ENCODE assay signal across 21 cellular contexts in the genomic region with DNA sequence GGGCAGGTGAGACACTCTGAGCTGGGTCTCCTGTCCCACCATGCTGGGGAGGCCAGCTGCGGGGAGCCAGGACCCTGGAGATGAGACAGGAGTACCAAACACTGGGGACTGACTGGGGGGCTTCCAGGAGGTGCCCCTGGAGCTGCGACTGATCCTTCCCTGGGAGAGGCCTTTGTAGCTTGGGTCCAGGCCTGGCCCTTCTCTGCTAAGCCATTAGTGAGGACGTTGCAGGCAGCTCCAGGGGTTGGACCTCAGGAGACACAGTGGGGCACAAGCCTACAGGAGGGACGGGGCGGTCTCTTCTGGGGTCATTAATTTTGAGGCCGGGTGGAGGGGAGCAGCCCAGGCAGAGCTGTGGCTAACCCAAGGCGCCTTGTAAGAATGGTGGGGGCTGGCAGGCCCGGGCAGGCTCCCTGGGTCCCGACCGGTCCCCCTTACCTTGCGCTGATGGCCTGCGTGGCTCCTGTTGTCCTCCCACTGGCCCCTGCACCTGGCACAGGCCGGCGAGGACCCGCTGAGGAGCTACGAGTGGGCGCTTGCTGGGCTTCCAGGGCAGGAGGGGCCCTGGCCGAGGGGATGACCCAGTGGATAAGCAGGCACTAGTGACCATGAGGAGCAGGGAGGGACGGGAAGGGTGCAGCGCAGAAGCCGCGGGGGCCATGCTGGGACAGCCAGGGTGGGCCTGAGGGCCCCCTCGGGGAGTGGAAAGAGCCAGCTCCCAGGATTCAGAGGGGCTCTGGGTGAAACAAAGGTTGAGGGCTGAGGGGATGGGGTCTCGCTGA. TPM values are rescaled to one million over a fixed set of nuclear protein-coding genes. Genes with fewer than 3 reads are reported as not detected.
A peak's percentile ranks its signal among the peaks of the same experiment; 100 is the strongest.
DNase-seq lines count a peak whose midpoint lies in the region; ATAC-seq, FAIRE-seq and TF ChIP-seq lines count a peak whose summit lies in the region.
"Had no signal": no experiment of that assay in that cellular context is flagged by ENCODE, and none has a peak within 500 bp of the region (broad histone marks: within the 10 kb centered on the region; RNA-seq: fewer than 3 reads in every experiment).

No MANE protein-coding gene starts in this region.

- SMC1A ChIA-PET in GM12878 (lab: Charles Lee; ENCODE audit: uncharacterized antibody, unreplicated experiment), result no interaction called here

- H4K20me1 ChIP-seq in H9 (ENCODE audit: control insufficient read depth, insufficient read depth, insufficient read length) (no peaks in the 10 kb centered on the region), GM12878 (ENCODE audit: control insufficient read depth, insufficient read depth) (peaks cover 4% of the 10 kb centered on the region; the same call in 1 of the 2 replicates)

- H3K27ac Mint-ChIP-seq in H9, result peak overlapping the region in 2 of 3 experiments; percentile 59 to 85; a peak in 5 of 7 replicates
- no peak overlapping the region for H3K27ac Mint-ChIP-seq in MCF 10A (ENCODE audit: low read depth, unreplicated experiment)
- H3K27ac Mint-ChIP-seq: dendritic cell treated with granulocyte-macrophage colony-stimulating factor and Interleukin-4, amounts not matched to agents 40 ng/mL and 50 ng/mL, for 4 days; memory B cell; naive B cell; T-cell had no signal

- H3K56ac ChIP-seq in H9 (ENCODE audit: insufficient read length, low read depth, low read length), result no peak overlapping the region

- no peak overlapping the region for H2BK120ac ChIP-seq in H9 (ENCODE audit: low read depth, low read length, poor library complexity, severe bottlenecking)
- no peak overlapping the region for H2BK120ac ChIP-seq in neuronal stem cell (ENCODE audit: low read depth, low read length)

- H3K9ac ChIP-seq in H9 (ENCODE audit: extremely low read depth, insufficient read length, low read length), result no peak overlapping the region
- no peak overlapping the region for H3K9ac ChIP-seq in GM12878 (ENCODE audit: control insufficient read depth, insufficient read depth, low read length)
- no peak overlapping the region for H3K9ac ChIP-seq in neuronal stem cell (ENCODE audit: low read depth, low read length, poor library complexity)

- H3K36me3 Mint-ChIP-seq in H9 (ENCODE audit: insufficient read depth in 1 of 3, low read depth in 3 of 3) (peaks cover 18 to 38% (median 37%) of the 10 kb centered on the region in 3 experiments; a peak in 6 of 7 replicates), MCF 10A (ENCODE audit: insufficient read depth, unreplicated experiment) (peaks cover 27% of the 10 kb centered on the region)

- no peak overlapping the region for H3T11ph ChIP-seq in H9 (ENCODE audit: low read length)

- H2AK5ac ChIP-seq in H9 (ENCODE audit: insufficient read length, low read length) (no peak overlapping the region), neuronal stem cell (ENCODE audit: low read depth, low read length) (peak overlapping the region; percentile 95)

- H4K8ac ChIP-seq in H9 (replicated peaks; ENCODE audit: insufficient read length, low read depth, low read length) (no peak overlapping the region), neuronal stem cell (ENCODE audit: low read depth, low read length) (no peak overlapping the region)

- no peak overlapping the region for H2BK12ac ChIP-seq in H9 (ENCODE audit: insufficient read length, low read depth, low read length)
- H2BK12ac ChIP-seq in neuronal stem cell (ENCODE audit: low read length), result peak overlapping the region; percentile 6

- RAD21 ChIA-PET in GM12878 (lab: Charles Lee; ENCODE audit: unreplicated experiment), result no interaction called here

- no peak overlapping the region for H3K27ac ChIP-seq in H9 (ENCODE audit: insufficient read length, low read depth, low read length)
- H3K27ac ChIP-seq in GM12878 (ENCODE audit: control insufficient read depth, insufficient read depth), result no peak overlapping the region
- no peak overlapping the region for H3K27ac ChIP-seq in neuronal stem cell (replicated peaks; ENCODE audit: low read length)
- H3K27ac ChIP-seq: C4-2B, HL-60 had no signal

- POLR2A ChIA-PET in GM12878 (lab: Charles Lee) (no interaction called here), MCF 10A (lab: Yijun Ruan, JAX) (interaction anchor here (1.0 to 1.5 kb wide), 2 partner anchors 25 kb away, joined by 3 read pairs; no protein-coding TSS in a partner anchor)

- CTCF ChIA-PET in GM12878 (lab: Yijun Ruan, JAX), result no interaction called here
- CTCF ChIA-PET in MCF 10A (lab: Yijun Ruan, JAX), result interaction anchor here (0.6 to 1.7 kb wide), 7 partner anchors 17 to 491 kb away, joined by 3 to 6 read pairs (median 3); no protein-coding TSS in a partner anchor

- H3K23ac ChIP-seq in H9 (ENCODE audit: insufficient read length, low read depth, low read length) (no peak overlapping the region), neuronal stem cell (ENCODE audit: low read depth, low read length, poor library complexity) (peak overlapping the region; percentile 62)

- TF ChIP-seq RAD21 in GM12878 (IDR thresholded peaks at IDR 0.05; ENCODE audit: insufficient read depth, low read depth, low read length), result no peak

- H3K4me3 ChIP-seq in GM12878 (no peak overlapping the region), neuronal stem cell (ENCODE audit: low read length in 2 of 2) (no peak overlapping the region)

- H3K9me3 Mint-ChIP-seq in H9 (no peaks in the 10 kb centered on the region; a peak in 1 of 5 replicates), MCF 10A (ENCODE audit: unreplicated experiment) (peaks cover 9% of the 10 kb centered on the region)

- H3K23me2 ChIP-seq in H9 (ENCODE audit: insufficient read length, low read depth, low read length, poor library complexity, severe bottlenecking), result peaks cover 4% of the 10 kb centered on the region

- FAIRE-seq in GM12878 (lab: Jason Lieb, UNC), result no peak
- FAIRE-seq: urothelium cell line had no signal

- H3K79me2 ChIP-seq in H9 (ENCODE audit: insufficient read depth, low read length), result no peaks in the 10 kb centered on the region
- H3K79me2 ChIP-seq in GM12878 (ENCODE audit: control insufficient read depth, insufficient read depth, low read length), result peaks cover 14% of the 10 kb centered on the region

- H3K36me3 ChIP-seq in GM12878 (ENCODE audit: control insufficient read depth in 2 of 2, insufficient read depth in 2 of 2, low read length in 1 of 2), result peaks cover 10 to 22% of the 10 kb centered on the region in 2 experiments; a peak in 3 of 4 replicates
- H3K36me3 ChIP-seq in neuronal stem cell (replicated peaks in 1 of 2; ENCODE audit: control insufficient read depth in 2 of 2, insufficient read depth in 2 of 2, low read length in 2 of 2), result peaks cover 34 to 41% of the 10 kb centered on the region in 2 donors

- H4K5ac ChIP-seq in H9 (ENCODE audit: insufficient read length, low read depth, low read length), result no peak overlapping the region

- no CpG with 5 or more reads among the region's 24 CpGs for WGBS in H9 (ENCODE audit: extremely low coverage, insufficient read length, low lambda C conversion rate)
- WGBS in GM12878 (ENCODE audit: insufficient coverage, insufficient replicate concordance, low lambda C conversion rate, missing lambda C conversion rate), result 82% methylated on average over 20 of the region's 24 CpGs
- no CpG with 5 or more reads among the region's 24 CpGs for WGBS in neuronal stem cell (ENCODE audit: extremely low coverage in 2 of 2, insufficient read length in 2 of 2, insufficient replicate concordance in 1 of 2), 2 donors

- no peak overlapping the region for H2BK20ac ChIP-seq in H9 (ENCODE audit: low read depth, low read length, poor library complexity, severe bottlenecking)

- H3K4me1 ChIP-seq in H9 (ENCODE audit: insufficient read depth, low read length), result no peaks in the 10 kb centered on the region; the same call in 1 of the 2 replicates
- H3K4me1 ChIP-seq in GM12878 (ENCODE audit: control insufficient read depth, insufficient read depth, low read length), result peaks cover 6% of the 10 kb centered on the region
- peaks cover 15 to 17% of the 10 kb centered on the region in 2 donors for H3K4me1 ChIP-seq in neuronal stem cell (ENCODE audit: control insufficient read depth in 2 of 2, insufficient read depth in 1 of 2, low read depth in 1 of 2, low read length in 2 of 2)

- TF ChIP-seq EP300 in GM12878 (IDR thresholded peaks at IDR 0.05; ENCODE audit: borderline replicate concordance in 1 of 2, control insufficient read depth in 1 of 2, low read depth in 2 of 2, low read length in 2 of 2), result no peak

- H2AFZ ChIP-seq in H9 (ENCODE audit: low read length) (no peak overlapping the region), GM12878 (ENCODE audit: control insufficient read depth, low read depth, low read length) (no peak overlapping the region), neuronal stem cell (ENCODE audit: low read length) (peak overlapping the region; percentile 78)

- H3K18ac ChIP-seq in H9 (ENCODE audit: insufficient read length, low read depth, low read length) (no peak overlapping the region), neuronal stem cell (ENCODE audit: low read length) (peak overlapping the region; percentile 85)

- H3K9me3 ChIP-seq in H9 (ENCODE audit: control insufficient read depth, low read depth, low read length) (no peaks in the 10 kb centered on the region), GM12878 (replicated peaks; ENCODE audit: control insufficient read depth, insufficient read depth, low read length) (no peaks in the 10 kb centered on the region; the same call in 2 of the 3 replicates), neuronal stem cell (replicated peaks in 1 of 2; ENCODE audit: control insufficient read depth in 2 of 2, insufficient read depth in 1 of 2, low read depth in 1 of 2, low read length in 2 of 2) (peaks cover 0 to 3% of the 10 kb centered on the region in 2 donors)

- TF ChIP-seq POLR2A in GM12878 (IDR thresholded peaks at IDR 0.05; ENCODE audit: low read depth, low read length), result peak; percentile 27; the same call in 1 of the 2 replicates

- TF ChIP-seq CTCF in H9 (conservative IDR thresholded peaks at IDR 0.05) (no peak), GM12878 (IDR thresholded peaks at IDR 0.05 in 2 of 3, conservative IDR thresholded peaks at IDR 0.05 in 1 of 3; ENCODE audit: control insufficient read depth in 2 of 3, extremely low read depth in 1 of 3, insufficient read depth in 1 of 3, low read depth in 3 of 3, low read length in 3 of 3) (no peak), MCF 10A (IDR thresholded peaks at IDR 0.05; ENCODE audit: unreplicated experiment) (no peak)

- H3K4me2 ChIP-seq in H9 (ENCODE audit: insufficient read depth, insufficient read length, low read length) (no peak overlapping the region), GM12878 (ENCODE audit: control insufficient read depth, insufficient read depth) (no peak overlapping the region), neuronal stem cell (ENCODE audit: insufficient read depth, low read length, poor library complexity, severe bottlenecking) (no peak overlapping the region)

- in situ Hi-C loops in GM12878 (cut with MboI), result no loop called here

- ATAC-seq in GM12878, result no peak
- ATAC-seq: T-cell had no signal

- H3K4me3 Mint-ChIP-seq in H9, result no peak overlapping the region
- H3K4me3 Mint-ChIP-seq in MCF 10A (ENCODE audit: unreplicated experiment), result no peak overlapping the region
- H3K4me3 Mint-ChIP-seq: activated T-cell treated with anti-CD3 and anti-CD28 coated beads, Interleukin-2, amount 50 U/mL, for 4 hours; dendritic cell treated with granulocyte-macrophage colony-stimulating factor and Interleukin-4, amounts not matched to agents 40 ng/mL and 50 ng/mL, for 4 days; memory B cell; T-cell had no signal

- H3K27me3 Mint-ChIP-seq in H9 (ENCODE audit: low read depth) (no peaks in the 10 kb centered on the region), MCF 10A (ENCODE audit: insufficient read depth, unreplicated experiment) (no peaks in the 10 kb centered on the region)

- no peak for DNase-seq in H9
- no peak for DNase-seq in GM12878 (ENCODE audit: low read depth, low spot score)
- no peak for DNase-seq in neuronal stem cell (ENCODE audit: low spot score)
- no peak for DNase-seq in T-helper 9 cell
- DNase-seq in cortex of kidney (lab: John Stamatoyannopoulos, UW), result no peak
- no peak for DNase-seq in MCF 10A (ENCODE audit: unreplicated experiment)
- DNase-seq: naive B cell, SIG-M5 had no signal

- H3K27me3 ChIP-seq in H9 (ENCODE audit: insufficient read depth, low read length), result no peaks in the 10 kb centered on the region
- H3K27me3 ChIP-seq in GM12878 (replicated peaks in 1 of 2; ENCODE audit: control insufficient read depth in 2 of 2, insufficient read depth in 2 of 2, low read length in 1 of 2), result no peaks in the 10 kb centered on the region
- H3K27me3 ChIP-seq in neuronal stem cell (ENCODE audit: control insufficient read depth in 3 of 3, insufficient read depth in 3 of 3, low read depth in 1 of 3, low read length in 3 of 3), result no peaks in the 10 kb centered on the region

- H3K79me1 ChIP-seq in H9 (ENCODE audit: insufficient read depth, low read depth, low read length, poor library complexity, severe bottlenecking) (no peaks in the 10 kb centered on the region), neuronal stem cell (ENCODE audit: low read depth, low read length) (peaks cover 17% of the 10 kb centered on the region)

- H4K91ac ChIP-seq in H9 (ENCODE audit: insufficient read length, low read depth, low read length) (no peak overlapping the region), neuronal stem cell (ENCODE audit: low read depth, low read length, poor library complexity) (no peak overlapping the region)

- intact Hi-C loops in GM12878 (cut with micrococcal nuclease; ENCODE audit: unreplicated experiment), result no loop called here
- intact Hi-C loops in MCF 10A (cut with micrococcal nuclease), result no loop called here

- no peak overlapping the region for H2BK15ac ChIP-seq in H9 (ENCODE audit: low read depth, low read length)
- H2BK15ac ChIP-seq in neuronal stem cell (ENCODE audit: low read length), result no peak overlapping the region

- H3K4ac ChIP-seq in H9 (ENCODE audit: low read depth, low read length) (no peak overlapping the region), neuronal stem cell (ENCODE audit: low read length) (no peak overlapping the region)

- peaks cover 3 to 10% of the 10 kb centered on the region in 2 experiments for H3K4me1 Mint-ChIP-seq in H9
- H3K4me1 Mint-ChIP-seq in MCF 10A (ENCODE audit: insufficient read depth, unreplicated experiment), result no peaks in the 10 kb centered on the region

- no TSS peak for BruUV-seq in GM12878 (replicated peaks; lab: Mats Ljungman, UMichigan)
- BruUV-seq in MCF 10A (replicated peaks; lab: Mats Ljungman, UMichigan), result no TSS peak

- no peak overlapping the region for H3K14ac ChIP-seq in H9 (ENCODE audit: insufficient read depth, low read length)
- H3K14ac ChIP-seq in neuronal stem cell (ENCODE audit: low read length), result peak overlapping the region; percentile 17

- H2BK5ac ChIP-seq in H9 (ENCODE audit: insufficient read length, low read length), result no peak overlapping the region
- no peak overlapping the region for H2BK5ac ChIP-seq in neuronal stem cell (ENCODE audit: low read length)

RNA-seq across cellular contexts. Expression of a gene that starts 5.1 kb away (rescaled TPM):
- 81.0 and 84.2 TPM in 2 replicates for total RNA-seq in H9 (2021)
- total RNA-seq in GM12878 (2013; cell fraction: nucleolus; rRNA removed), result 15.0 and 26.5 TPM in 2 replicates
- total RNA-seq in GM12878 (2014; rRNA removed), result 78.5 and 86.9 TPM in 2 replicates
- 33.4 and 42.2 TPM in 2 replicates for total RNA-seq in GM12878 (2014; rRNA removed; fragmentation: Illumina TruSeq; extraction: Trizol)
- total RNA-seq in GM12878 (2021), result 63.8 and 67.7 TPM in 2 replicates
- 29.0 TPM for polyA plus RNA-seq in GM12878 (2011; ENCODE audit: low read depth)
- 24.1 and 71.4 TPM in 2 replicates for polyA plus RNA-seq in GM12878 (2011; rRNA removed)
- polyA plus RNA-seq in GM12878 (2011; cell fraction: cytosol; rRNA removed), result 199 and 296 TPM in 2 replicates
- polyA plus RNA-seq in GM12878 (2011; cell fraction: nucleus; rRNA removed), result 180 and 192 TPM in 2 replicates
- polyA plus RNA-seq in GM12878 (2012), result 68.7 and 76.0 TPM in 2 replicates
- polyA plus RNA-seq in GM12878 (2014; fragmentation: Illumina TruSeq; extraction: Trizol), result 14.3 and 61.9 TPM in 2 replicates
- polyA plus RNA-seq in GM12878 (2014; fragmentation: Nextera tagmentation; extraction: Ambion mirVana), result 10 to 100 TPM in 1 of 2 experiments, 1 to 10 TPM in 1; 3.3 to 14.5 TPM
- polyA plus RNA-seq in GM12878 (2014; rRNA removed), result 103 and 115 TPM in 2 replicates
- 100 to 1,000 TPM in 1 of 2 experiments, 10 to 100 TPM in 1; 97.8 to 101 TPM for polyA plus RNA-seq in GM12878 (2016; fragmentation: Nextera tagmentation; extraction: Ambion mirVana)
- polyA minus RNA-seq in GM12878 (2011; rRNA and poly(A)+ RNA removed), result 99.2 and 154 TPM in 2 replicates
- polyA minus RNA-seq in GM12878 (2011; cell fraction: cytosol; rRNA and poly(A)+ RNA removed), result 49.2 and 60.8 TPM in 2 replicates
- 32.9 and 60.4 TPM in 2 replicates for polyA minus RNA-seq in GM12878 (2011; cell fraction: nucleus; rRNA and poly(A)+ RNA removed)
- polyA plus RNA-seq in neuronal stem cell (2013, experiment 1 of 2), result 88.3 TPM
- 78.9 TPM for polyA plus RNA-seq in neuronal stem cell (2013, experiment 2 of 2)
- 35.4 and 45.8 TPM in 2 replicates for total RNA-seq in MCF 10A (2022)

RNA-seq across cellular contexts. Expression of a gene that starts 15.6 kb away (rescaled TPM):
- total RNA-seq in H9 (2021) (not detected in 2 replicates), GM12878 (2014; rRNA removed) (not detected in 2 replicates), GM12878 (2014; rRNA removed; fragmentation: Illumina TruSeq; extraction: Trizol) (not detected in 2 replicates), GM12878 (2021) (not detected in 2 replicates), MCF 10A (2022) (not detected in 2 replicates)
- total RNA-seq in GM12878 (2013; cell fraction: nucleolus; rRNA removed), result not detected in 2 replicates
- polyA plus RNA-seq in GM12878 (2011; ENCODE audit: low read depth), result not detected
- polyA plus RNA-seq in GM12878 (2011; rRNA removed) (not detected in 2 replicates), GM12878 (2014; fragmentation: Illumina TruSeq; extraction: Trizol) (not detected in 2 replicates), GM12878 (2014; fragmentation: Nextera tagmentation; extraction: Ambion mirVana) (not detected), GM12878 (2014; rRNA removed) (not detected in 2 replicates), GM12878 (2016; fragmentation: Nextera tagmentation; extraction: Ambion mirVana) (not detected)
- polyA plus RNA-seq in GM12878 (2011; cell fraction: cytosol; rRNA removed), result not detected in 2 replicates
- not detected in 2 replicates for polyA plus RNA-seq in GM12878 (2011; cell fraction: nucleus; rRNA removed)
- not detected in 2 replicates for polyA plus RNA-seq in GM12878 (2012)
- not detected in 2 replicates for polyA minus RNA-seq in GM12878 (2011; rRNA and poly(A)+ RNA removed)
- not detected in 2 replicates for polyA minus RNA-seq in GM12878 (2011; cell fraction: cytosol; rRNA and poly(A)+ RNA removed)
- not detected in 2 replicates for polyA minus RNA-seq in GM12878 (2011; cell fraction: nucleus; rRNA and poly(A)+ RNA removed)
- not detected for polyA plus RNA-seq in neuronal stem cell (2013, experiment 1 of 2)
- polyA plus RNA-seq in neuronal stem cell (2013, experiment 2 of 2), result not detected
- total RNA-seq: activated CD8-positive, alpha-beta memory T cell treated with anti-CD3 and anti-CD28 coated beads for 36 hours; activated T-cell treated with anti-CD3 and anti-CD28 coated beads, Interleukin-2, amount 50 U/mL, for 4 hours; Calu3; Daoy; glomerular endothelial cell; H4; T-cell had no signal
- polyA plus RNA-seq: AG04450 had no signal

RNA-seq across cellular contexts. Expression of a gene that starts 26.0 kb away (rescaled TPM):
- 34.0 and 38.0 TPM in 2 replicates for total RNA-seq in H9 (2021)
- 4.1 and 7.5 TPM in 2 replicates for total RNA-seq in GM12878 (2013; cell fraction: nucleolus; rRNA removed)
- 0.33 and 0.45 TPM in 2 replicates for total RNA-seq in GM12878 (2014; rRNA removed)
- total RNA-seq in GM12878 (2014; rRNA removed; fragmentation: Illumina TruSeq; extraction: Trizol), result 0.14 and 0.18 TPM in 2 replicates
- total RNA-seq in GM12878 (2021), result 0.35 and 0.54 TPM in 2 replicates
- 6.2 TPM for polyA plus RNA-seq in GM12878 (2011; ENCODE audit: low read depth)
- 1.5 and 1.9 TPM in 2 replicates for polyA plus RNA-seq in GM12878 (2011; rRNA removed)
- polyA plus RNA-seq in GM12878 (2011; cell fraction: cytosol; rRNA removed), result 2.2 and 3.1 TPM in 2 replicates
- 5.8 and 6.5 TPM in 2 replicates for polyA plus RNA-seq in GM12878 (2011; cell fraction: nucleus; rRNA removed)
- 0.76 and 1.4 TPM in 2 replicates for polyA plus RNA-seq in GM12878 (2012)
- 0.07 TPM in 1 of 2 replicates, not detected in the other for polyA plus RNA-seq in GM12878 (2014; fragmentation: Illumina TruSeq; extraction: Trizol)
- polyA plus RNA-seq in GM12878 (2014; fragmentation: Nextera tagmentation; extraction: Ambion mirVana), result under 1 TPM; 0.02 to 0.04 TPM
- polyA plus RNA-seq in GM12878 (2014; rRNA removed), result 0.15 and 0.18 TPM in 2 replicates
- polyA plus RNA-seq in GM12878 (2016; fragmentation: Nextera tagmentation; extraction: Ambion mirVana), result under 1 TPM; 0.09 to 0.62 TPM
- 1.5 and 2.9 TPM in 2 replicates for polyA minus RNA-seq in GM12878 (2011; rRNA and poly(A)+ RNA removed)
- polyA minus RNA-seq in GM12878 (2011; cell fraction: cytosol; rRNA and poly(A)+ RNA removed), result 1.5 and 2.1 TPM in 2 replicates
- polyA minus RNA-seq in GM12878 (2011; cell fraction: nucleus; rRNA and poly(A)+ RNA removed), result 1.1 and 2.2 TPM in 2 replicates
- 20.7 TPM for polyA plus RNA-seq in neuronal stem cell (2013, experiment 1 of 2)
- 20.4 TPM for polyA plus RNA-seq in neuronal stem cell (2013, experiment 2 of 2)
- 19.1 and 21.7 TPM in 2 replicates for total RNA-seq in MCF 10A (2022)

RNA-seq across cellular contexts. Expression of a gene that starts 40.3 kb away (rescaled TPM):
- not detected in 2 replicates for total RNA-seq in H9 (2021)
- not detected in 2 replicates for total RNA-seq in GM12878 (2013; cell fraction: nucleolus; rRNA removed)
- total RNA-seq in GM12878 (2014; rRNA removed), result not detected in 2 replicates
- not detected in 2 replicates for total RNA-seq in GM12878 (2014; rRNA removed; fragmentation: Illumina TruSeq; extraction: Trizol)
- not detected in 2 replicates for total RNA-seq in GM12878 (2021)
- polyA plus RNA-seq in GM12878 (2011; ENCODE audit: low read depth), result not detected
- polyA plus RNA-seq in GM12878 (2011; rRNA removed), result not detected in 2 replicates
- polyA plus RNA-seq in GM12878 (2011; cell fraction: cytosol; rRNA removed), result not detected in 2 replicates
- polyA plus RNA-seq in GM12878 (2011; cell fraction: nucleus; rRNA removed), result not detected in 2 replicates
- polyA plus RNA-seq in GM12878 (2012), result not detected in 2 replicates
- polyA plus RNA-seq in GM12878 (2014; fragmentation: Illumina TruSeq; extraction: Trizol), result not detected in 2 replicates
- polyA plus RNA-seq in GM12878 (2014; fragmentation: Nextera tagmentation; extraction: Ambion mirVana), result not detected
- not detected in 2 replicates for polyA plus RNA-seq in GM12878 (2014; rRNA removed)
- not detected for polyA plus RNA-seq in GM12878 (2016; fragmentation: Nextera tagmentation; extraction: Ambion mirVana)
- polyA minus RNA-seq in GM12878 (2011; rRNA and poly(A)+ RNA removed), result not detected in 2 replicates
- not detected in 2 replicates for polyA minus RNA-seq in GM12878 (2011; cell fraction: cytosol; rRNA and poly(A)+ RNA removed)
- polyA minus RNA-seq in GM12878 (2011; cell fraction: nucleus; rRNA and poly(A)+ RNA removed), result not detected in 2 replicates
- polyA plus RNA-seq in neuronal stem cell (2013, experiment 1 of 2), result not detected
- not detected for polyA plus RNA-seq in neuronal stem cell (2013, experiment 2 of 2)
- total RNA-seq in MCF 10A (2022), result not detected in 2 replicates
- total RNA-seq: activated CD8-positive, alpha-beta memory T cell treated with anti-CD3 and anti-CD28 coated beads for 36 hours; activated T-cell treated with anti-CD3 and anti-CD28 coated beads, Interleukin-2, amount 50 U/mL, for 4 hours; Calu3; Daoy; glomerular endothelial cell; H4; T-cell had no signal
- polyA plus RNA-seq: AG04450 had no signal

RNA-seq across cellular contexts. Expression of a gene that starts 56.0 kb away (rescaled TPM):
- total RNA-seq in H9 (2021), result not detected in 2 replicates
- not detected in 2 replicates for total RNA-seq in GM12878 (2013; cell fraction: nucleolus; rRNA removed)
- total RNA-seq in GM12878 (2014; rRNA removed), result not detected in 2 replicates
- not detected in 2 replicates for total RNA-seq in GM12878 (2014; rRNA removed; fragmentation: Illumina TruSeq; extraction: Trizol)
- total RNA-seq in GM12878 (2021), result not detected in 2 replicates
- polyA plus RNA-seq in GM12878 (2011; ENCODE audit: low read depth), result not detected
- not detected in 2 replicates for polyA plus RNA-seq in GM12878 (2011; rRNA removed)
- polyA plus RNA-seq in GM12878 (2011; cell fraction: cytosol; rRNA removed), result not detected in 2 replicates
- not detected in 2 replicates for polyA plus RNA-seq in GM12878 (2011; cell fraction: nucleus; rRNA removed)
- not detected in 2 replicates for polyA plus RNA-seq in GM12878 (2012)
- polyA plus RNA-seq in GM12878 (2014; fragmentation: Illumina TruSeq; extraction: Trizol), result not detected in 2 replicates
- polyA plus RNA-seq in GM12878 (2014; fragmentation: Nextera tagmentation; extraction: Ambion mirVana), result not detected
- not detected in 2 replicates for polyA plus RNA-seq in GM12878 (2014; rRNA removed)
- polyA plus RNA-seq in GM12878 (2016; fragmentation: Nextera tagmentation; extraction: Ambion mirVana), result not detected
- polyA minus RNA-seq in GM12878 (2011; rRNA and poly(A)+ RNA removed), result not detected in 2 replicates
- polyA minus RNA-seq in GM12878 (2011; cell fraction: cytosol; rRNA and poly(A)+ RNA removed), result not detected in 2 replicates
- not detected in 2 replicates for polyA minus RNA-seq in GM12878 (2011; cell fraction: nucleus; rRNA and poly(A)+ RNA removed)
- polyA plus RNA-seq in neuronal stem cell (2013, experiment 1 of 2), result not detected
- polyA plus RNA-seq in neuronal stem cell (2013, experiment 2 of 2), result not detected
- not detected in 2 replicates for total RNA-seq in MCF 10A (2022)
- total RNA-seq: activated CD8-positive, alpha-beta memory T cell treated with anti-CD3 and anti-CD28 coated beads for 36 hours; activated T-cell treated with anti-CD3 and anti-CD28 coated beads, Interleukin-2, amount 50 U/mL, for 4 hours; Daoy; glomerular endothelial cell; T-cell had no signal
- polyA plus RNA-seq: AG04450 had no signal
